ENCODE assay signal across 1 cellular context in the genomic region with DNA sequence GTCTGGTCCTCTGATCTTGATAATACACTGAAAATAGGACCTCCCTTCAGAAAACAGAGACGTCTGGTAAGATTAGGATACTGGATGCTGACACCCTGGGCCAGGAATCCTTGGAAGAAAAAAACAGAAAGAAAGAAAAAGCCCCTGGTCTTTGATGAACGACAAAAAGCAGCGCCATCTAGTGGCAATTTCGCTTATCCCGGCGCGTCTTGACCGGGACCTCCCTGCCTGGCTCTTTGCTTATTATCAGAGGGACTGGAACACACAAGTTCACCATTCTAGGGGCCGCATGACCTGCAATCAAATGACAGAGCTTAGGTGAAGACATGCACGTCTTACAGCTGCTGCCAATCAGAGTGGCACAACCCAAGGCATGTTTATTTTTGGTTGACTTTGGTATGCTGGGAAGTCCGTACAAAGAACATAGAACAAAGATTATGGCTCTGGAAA.
TF ChIP-seq lines count a peak whose summit lies in the region.

No MANE protein-coding gene starts in this region.

TF ChIP-seq in GM23338, 12 proteins besides CTCF, POLR2A, EP300 and RAD21 (continued from another document):
- TF ChIP-seq REST (IDR thresholded peaks at IDR 0.05; ENCODE audit: unreplicated experiment): no peak
- TF ChIP-seq JUNB (IDR thresholded peaks at IDR 0.05; ENCODE audit: unreplicated experiment): no peak
- no peak for TF ChIP-seq CREB1 (CRISPR knock-in tag; IDR thresholded peaks at IDR 0.05; ENCODE audit: low read depth)
- TF ChIP-seq NANOG (IDR thresholded peaks at IDR 0.05; ENCODE audit: borderline replicate concordance): no peak
